Comparison of ENCODE assay signal across 8 cellular contexts in genomic region chr7:75738975-75739795, GRCh38. TPM values are rescaled to one million over a fixed set of nuclear protein-coding genes. Genes with fewer than 3 reads are reported as not detected.
A peak's percentile ranks its signal among the peaks of the same experiment; 100 is the strongest.
DNase-seq lines count a peak whose midpoint lies in the region; ATAC-seq and TF ChIP-seq lines count a peak whose summit lies in the region.

No MANE protein-coding gene starts in this region.

- H4K20me1 ChIP-seq in mammary epithelial cell (ENCODE audit: insufficient read depth, low read length): no peaks in the 10 kb centered on the region
- H4K20me1 ChIP-seq in smooth muscle cell (ENCODE audit: low read depth): no peaks in the 10 kb centered on the region

- ATAC-seq in HG03159 (IDR thresholded peaks at IDR 0.05; ENCODE audit: unreplicated experiment): peak; percentile 91

- peak overlapping the region; percentile 76 for H3K27ac ChIP-seq in WERI-Rb-1
- peak overlapping the region; percentile 38 for H3K27ac ChIP-seq in mammary epithelial cell (ENCODE audit: insufficient read depth, low read depth, low read length)
- peak overlapping the region; percentile 9 for H3K27ac ChIP-seq in smooth muscle cell (ENCODE audit: low read depth)

- no peak for TF ChIP-seq CTCF in WERI-Rb-1 (IDR thresholded peaks at IDR 0.05; ENCODE audit: low read depth, low read length)
- no peak for TF ChIP-seq CTCF in mammary epithelial cell (conservative IDR thresholded peaks at IDR 0.05 in 1 of 2, IDR thresholded peaks at IDR 0.05 in 1 of 2; ENCODE audit: extremely low read depth in 1 of 2, insufficient read depth in 1 of 2, low read depth in 1 of 2, low read length in 2 of 2)
- no peak for TF ChIP-seq CTCF in smooth muscle cell (IDR thresholded peaks at IDR 0.05; ENCODE audit: borderline replicate concordance, insufficient read depth, poor library complexity, severe bottlenecking)

- H3K4me1 ChIP-seq in mammary epithelial cell (ENCODE audit: insufficient read depth, low read length) (peaks cover 9% of the 10 kb centered on the region), smooth muscle cell (ENCODE audit: low read depth) (peaks cover 6% of the 10 kb centered on the region)

- H3K27me3 ChIP-seq in WERI-Rb-1 (ENCODE audit: insufficient read depth, low read depth, severe bottlenecking): no peaks in the 10 kb centered on the region
- H3K27me3 ChIP-seq in mammary epithelial cell (ENCODE audit: insufficient read depth, low read length): no peaks in the 10 kb centered on the region
- peaks cover 3% of the 10 kb centered on the region for H3K27me3 ChIP-seq in smooth muscle cell (ENCODE audit: low read depth)

- intact Hi-C loops in mammary epithelial cell (cut with micrococcal nuclease): no loop called here

- CTCF ChIA-PET in mammary epithelial cell (lab: Charles Lee; ENCODE audit: low non-redundant PET): no interaction called here

- peak overlapping the region; percentile 99 for H2AFZ ChIP-seq in mammary epithelial cell (ENCODE audit: low read depth, low read length)
- H2AFZ ChIP-seq in smooth muscle cell (ENCODE audit: low read depth): peak overlapping the region; percentile 94

- H3K79me2 ChIP-seq in mammary epithelial cell (ENCODE audit: insufficient read depth, low read length) (peaks cover 6% of the 10 kb centered on the region), smooth muscle cell (ENCODE audit: low read depth) (no peaks in the 10 kb centered on the region)

- no peaks in the 10 kb centered on the region for H3K9me3 Mint-ChIP-seq in immature natural killer cell

- H3K4me3 Mint-ChIP-seq in immature natural killer cell: peak overlapping the region; percentile 91 to 100 (median 97)

- H3K36me3 ChIP-seq in WERI-Rb-1: no peaks in the 10 kb centered on the region
- H3K36me3 ChIP-seq in mammary epithelial cell (ENCODE audit: insufficient read depth, low read length): no peaks in the 10 kb centered on the region
- H3K36me3 ChIP-seq in smooth muscle cell (ENCODE audit: low read depth): no peaks in the 10 kb centered on the region

- peaks cover 14% of the 10 kb centered on the region for H3F3A ChIP-seq in smooth muscle cell (ENCODE audit: low read depth)

- peaks cover 21 to 34% of the 10 kb centered on the region in 2 donors for H3K4me1 Mint-ChIP-seq in immature natural killer cell

- TF ChIP-seq POLR2A in GM18951 (IDR thresholded peaks at IDR 0.05; ENCODE audit: extremely low read depth, insufficient read depth, insufficient read length): peak; percentile 56

- H3K36me3 Mint-ChIP-seq in immature natural killer cell: peaks cover 3 to 7% (median 5%) of the 10 kb centered on the region in 3 donors

- H3K4me3 ChIP-seq in WERI-Rb-1 (ENCODE audit: low read depth, low read length) (peak overlapping the region; percentile 95), mammary epithelial cell (replicated peaks in 1 of 3; ENCODE audit: insufficient read depth in 1 of 3, low read depth in 2 of 3, low read length in 3 of 3) (peak overlapping the region; percentile 93 to 100 (median 96)), smooth muscle cell (peak overlapping the region; percentile 98)

- H3K27me3 Mint-ChIP-seq in immature natural killer cell (ENCODE audit: low read depth in 3 of 3): peaks cover 0 to 4% (median 3%) of the 10 kb centered on the region in 3 donors

- H3K9me3 ChIP-seq in WERI-Rb-1 (ENCODE audit: severe bottlenecking): no peaks in the 10 kb centered on the region
- no peaks in the 10 kb centered on the region for H3K9me3 ChIP-seq in mammary epithelial cell (replicated peaks; ENCODE audit: insufficient read depth, low read length)
- no peaks in the 10 kb centered on the region for H3K9me3 ChIP-seq in smooth muscle cell (replicated peaks; ENCODE audit: low read depth)

- H3K4me2 ChIP-seq in mammary epithelial cell (ENCODE audit: insufficient read depth, low read depth, low read length): peak overlapping the region; percentile 97
- peak overlapping the region; percentile 99 for H3K4me2 ChIP-seq in smooth muscle cell

- dilution Hi-C loops in mammary epithelial cell (cut with HindIII; ENCODE audit: low sequenced_read_pairs): no loop called here

- H3K27ac Mint-ChIP-seq in immature natural killer cell: peak overlapping the region; percentile 83 to 100 (median 97)

- in situ Hi-C loops in GM18951 (cut with MboI; ENCODE audit: low sequenced_read_pairs, unreplicated experiment): no loop called here
- in situ Hi-C loops in mammary epithelial cell (cut with MboI; ENCODE audit: low sequenced_read_pairs in 2 of 2): no loop called here

- H3K9ac ChIP-seq in mammary epithelial cell (ENCODE audit: insufficient read depth, low read length) (peak overlapping the region; percentile 63), smooth muscle cell (ENCODE audit: low read depth) (peak overlapping the region; percentile 73)

- WGBS in mammary epithelial cell (ENCODE audit: low coverage, missing lambda C conversion rate): 6% methylated on average over 12 of the region's 89 CpGs
- WGBS in smooth muscle cell (ENCODE audit: low lambda C conversion rate): under 1% methylated on average over 60 of the region's 89 CpGs

- peak; percentile 99 for DNase-seq in AG08395 (ENCODE audit: low spot score)
- DNase-seq in NCI-H2196 treated with DMSO at 0.1 percent for 48 hours (lab: John Stamatoyannopoulos, UW; ENCODE audit: unreplicated experiment): peak; percentile 93
- DNase-seq in WERI-Rb-1: peak; percentile 99
- DNase-seq in mammary epithelial cell: peak; percentile 98
- DNase-seq in immature natural killer cell: peak; percentile 99 to 100 (median 99)
- DNase-seq in smooth muscle cell (lab: John Stamatoyannopoulos, UW; ENCODE audit: unreplicated experiment): peak; percentile 100

- no TSS peak for BruUV-seq in mammary epithelial cell (replicated peaks; lab: Mats Ljungman, UMichigan)

RNA-seq across cellular contexts. Expression of gene HIP1, which starts 0.4 kb away (rescaled TPM):
- total RNA-seq in mammary epithelial cell (1 to 10 TPM; 5.2 to 9.0 TPM), smooth muscle cell (6.8 and 8.4 TPM in 2 replicates)
- polyA plus RNA-seq in mammary epithelial cell (7.3 TPM), immature natural killer cell (10 to 100 TPM in 1 of 3 donors, 1 to 10 TPM in 2; 3.9 to 13.3 (median 5.9) TPM), smooth muscle cell (4.7 and 5.8 TPM in 2 replicates)
- polyA minus RNA-seq in mammary epithelial cell: 14.8 TPM

RNA-seq across cellular contexts. Expression of gene CCL26, which starts 32.8 kb away (rescaled TPM):
- total RNA-seq in mammary epithelial cell: not detected
- polyA plus RNA-seq in mammary epithelial cell: not detected
- not detected for polyA minus RNA-seq in mammary epithelial cell
- not detected for polyA plus RNA-seq in immature natural killer cell
- not detected in 2 replicates for total RNA-seq in smooth muscle cell
- 1.2 and 1.5 TPM in 2 replicates for polyA plus RNA-seq in smooth muscle cell

Comparison
In these comparisons a context has a peak if more than half of its experiments do, and no peak if none do; other contexts are left out.
1. Peak in every context shown above with its lines: DNase-seq, ATAC-seq, H3K4me3 ChIP-seq and H3K27ac ChIP-seq.
2. H3K27ac ChIP-seq: peak in every context shown above with its lines; median percentile 76 in WERI-Rb-1; 38 in mammary epithelial cell; 9 in smooth muscle cell.